In the genomic region with DNA sequence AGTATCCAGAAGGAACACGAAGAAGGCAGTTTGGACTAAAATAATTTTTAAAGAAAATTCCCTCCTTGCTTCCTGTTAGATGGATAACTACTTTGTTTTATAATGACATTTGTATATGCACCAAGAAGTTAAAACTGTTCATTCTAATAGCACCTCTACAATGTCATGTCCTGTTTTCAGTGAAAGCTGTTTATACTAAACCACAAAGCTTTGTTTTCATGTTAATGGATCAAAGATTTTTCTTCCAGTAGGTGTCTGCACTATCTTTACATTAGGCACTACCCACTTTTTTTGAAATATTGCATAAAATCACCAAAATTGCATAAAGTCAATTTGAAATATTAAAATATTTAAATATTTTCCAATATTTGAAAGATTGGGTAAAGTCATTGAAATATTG, we compare ENCODE assay signal across 14 cellular contexts. TPM values are rescaled to one million over a fixed set of nuclear protein-coding genes. Genes with fewer than 3 reads are reported as not detected.
"Had no signal": no experiment of that assay in that cellular context is flagged by ENCODE, and none has a peak within 500 bp of the region (broad histone marks: within the 10 kb centered on the region; RNA-seq: fewer than 3 reads in every experiment).

No MANE protein-coding gene starts in this region.

- H3K79me2 ChIP-seq: parathyroid adenoma had no signal

- H3K4me1 ChIP-seq: parathyroid adenoma had no signal

- DNase-seq: activated effector memory CD4-positive, alpha-beta T cell treated with Interleukin-2 at 50 U/mL for 16 hours; activated T-cell treated with anti-CD3 and anti-CD28 coated beads, Interleukin-2, amount 50 U/mL, for 1 hour; dorsolateral prefrontal cortex; mesenchymal stem cell; thyroid gland had no signal

- H3K4me3 ChIP-seq: dorsolateral prefrontal cortex, esophagus muscularis mucosa, right atrium auricular region, skin epidermis, thyroid gland had no signal

- H3K36me3 ChIP-seq: right atrium auricular region, thyroid gland had no signal

- H3K27me3 Mint-ChIP-seq: activated naive CD4-positive, alpha-beta T cell treated with anti-CD3 and anti-CD28 coated beads, Interleukin-2, amount 50 U/mL, for 24 hours had no signal

- FAIRE-seq: endometrium, islet of Langerhans had no signal

- H3K4me3 Mint-ChIP-seq: neural crest cell had no signal

- H3K9me3 Mint-ChIP-seq: activated naive CD4-positive, alpha-beta T cell treated with anti-CD3 and anti-CD28 coated beads, Interleukin-2, amount 50 U/mL, for 24 hours; neural crest cell had no signal

- H3K9ac ChIP-seq: parathyroid adenoma had no signal

- H3K9me3 ChIP-seq: esophagus muscularis mucosa, right atrium auricular region, thyroid gland had no signal

- H3K27me3 ChIP-seq: dorsolateral prefrontal cortex, esophagus muscularis mucosa, right atrium auricular region, thyroid gland had no signal

- H2AFZ ChIP-seq: parathyroid adenoma had no signal

- H3K27ac ChIP-seq: parathyroid adenoma, thyroid gland had no signal

RNA-seq across cellular contexts. Expression of a gene that starts 10.1 kb away (rescaled TPM):
- total RNA-seq: T-helper 2 cell treated with Interferon-gamma antibody and Interleukin-4, amounts not matched to agents 100 ng/mL and 5 ng/mL, for 36 hours had no signal
